ENCODE assay signal across 8 cellular contexts in the genomic region with DNA sequence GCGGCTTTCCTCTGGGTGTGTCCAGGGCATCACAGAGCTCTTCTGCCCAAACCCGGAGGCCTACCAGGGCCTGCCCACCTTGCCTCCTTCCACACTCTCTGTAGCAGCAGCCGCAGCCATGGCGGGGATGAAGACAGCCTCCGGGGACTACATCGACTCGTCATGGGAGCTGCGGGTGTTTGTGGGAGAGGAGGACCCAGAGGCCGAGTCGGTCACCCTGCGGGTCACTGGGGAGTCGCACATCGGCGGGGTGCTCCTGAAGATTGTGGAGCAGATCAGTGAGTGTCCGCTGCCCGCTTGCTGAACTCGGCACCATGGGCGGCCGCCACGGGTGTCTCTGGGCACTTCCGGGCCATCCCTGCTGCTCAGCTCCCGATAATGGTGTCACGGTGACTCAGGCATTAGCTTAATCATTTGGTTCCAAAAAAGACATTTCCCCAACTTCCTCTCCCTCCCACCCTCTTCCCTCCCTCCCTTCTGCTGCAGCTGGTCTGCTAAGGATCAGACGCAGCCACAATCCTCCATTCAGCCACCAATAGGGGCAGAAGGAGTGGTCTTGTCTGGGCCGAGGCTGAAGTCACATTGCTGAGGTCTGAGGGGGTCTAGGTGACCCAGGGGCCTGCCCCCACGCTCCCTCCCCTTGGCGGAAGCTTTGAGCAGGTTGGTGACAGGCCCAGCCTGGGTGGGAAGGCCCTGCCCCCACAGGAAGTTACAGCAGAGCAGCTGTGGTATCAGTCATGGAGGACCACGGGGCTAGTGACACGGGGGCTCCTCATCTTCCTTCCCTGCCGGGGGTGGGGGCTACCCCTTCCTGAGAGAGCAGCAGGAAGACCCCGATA. TPM values are rescaled to one million over a fixed set of nuclear protein-coding genes. Genes with fewer than 3 reads are reported as not detected.
DNase-seq lines count a peak whose midpoint lies in the region; ATAC-seq and TF ChIP-seq lines count a peak whose summit lies in the region.

No MANE protein-coding gene starts in this region.

- TF ChIP-seq CTCF in IMR-90 (conservative IDR thresholded peaks at IDR 0.05; ENCODE audit: low read depth, low read length): no peak
- TF ChIP-seq CTCF in nephron progenitor cell (IDR thresholded peaks at IDR 0.05): no peak
- no peak for TF ChIP-seq CTCF in testis (IDR thresholded peaks at IDR 0.05)

- H3K23ac ChIP-seq in IMR-90 (ENCODE audit: low read depth, low read length): peak overlapping the region; percentile 46; the same call in 1 of the 2 replicates

- H2BK20ac ChIP-seq in IMR-90 (ENCODE audit: low read depth, low read length): peak overlapping the region; percentile 8; the same call in 1 of the 2 replicates

- no peak overlapping the region for H3K4me3 ChIP-seq in IMR-90 (ENCODE audit: insufficient read depth, low read depth, low read length)
- peak overlapping the region; percentile 24 to 34 for H3K4me3 ChIP-seq in testis

- peak overlapping the region; percentile 94 for H2AFZ ChIP-seq in IMR-90 (replicated peaks; ENCODE audit: low read length, poor library complexity)

- H3K9ac ChIP-seq in IMR-90 (ENCODE audit: low read depth, low read length): no peak overlapping the region; the same call in 1 of the 2 replicates

- H3K4ac ChIP-seq in IMR-90 (ENCODE audit: low read depth, low read length): peak overlapping the region; percentile 89

- peak overlapping the region; percentile 88 to 95 for H4K8ac ChIP-seq in IMR-90 (ENCODE audit: low read depth in 2 of 2, low read length in 2 of 2)

- peak; percentile 83 for DNase-seq in AG08395 (ENCODE audit: low spot score)
- peak; percentile 78 for DNase-seq in IMR-90
- peak; percentile 90 for DNase-seq in activated CD4-positive, alpha-beta T cell treated with anti-CD3 and anti-CD28 coated beads for 48 hours
- DNase-seq in effector CD4-positive, alpha-beta T cell: peak; percentile 64
- DNase-seq in nephron progenitor cell: no peak
- DNase-seq in testis: peak; percentile 37
- no peak for DNase-seq in DMS153 treated with DMSO at 0.1 percent for 48 hours (lab: John Stamatoyannopoulos, UW; ENCODE audit: unreplicated experiment)

- H3K4me1 ChIP-seq in IMR-90 (ENCODE audit: control insufficient read depth, insufficient read depth, low read length) (peaks cover 10% of the 10 kb centered on the region), testis (peaks cover 9% of the 10 kb centered on the region)

- peaks cover 0 to 28% of the 10 kb centered on the region in 2 experiments; a peak in 3 of 4 replicates for H3K79me1 ChIP-seq in IMR-90 (ENCODE audit: low read depth in 1 of 2, low read length in 2 of 2)

- peak overlapping the region; percentile 50 for H3K18ac ChIP-seq in IMR-90 (ENCODE audit: low read depth, low read length)

- H4K20me1 ChIP-seq in IMR-90 (ENCODE audit: insufficient read depth, low read length): peaks cover 8% of the 10 kb centered on the region; the same call in 1 of the 2 replicates

- peak overlapping the region; percentile 95 for H2AK9ac ChIP-seq in IMR-90 (replicated peaks; ENCODE audit: low read depth, low read length, poor library complexity)

- ATAC-seq in GM19395 (IDR thresholded peaks at IDR 0.05; ENCODE audit: unreplicated experiment): peak; percentile 60
- ATAC-seq in IMR-90 (ENCODE audit: low read depth): peak; percentile 60

- no peak for TF ChIP-seq POLR2A in IMR-90 (IDR thresholded peaks at IDR 0.05; ENCODE audit: low read depth, low read length)
- TF ChIP-seq POLR2A in testis (IDR thresholded peaks at IDR 0.05): no peak

- H4K5ac ChIP-seq in IMR-90 (ENCODE audit: low read depth, low read length): peak overlapping the region; percentile 92

- H3K36me3 ChIP-seq in IMR-90 (ENCODE audit: control insufficient read depth, insufficient read depth, low read length): peaks cover 36% of the 10 kb centered on the region
- H3K36me3 ChIP-seq in testis (ENCODE audit: low read depth, missing control alignments): no peaks in the 10 kb centered on the region

- H3K9me1 ChIP-seq in IMR-90 (ENCODE audit: insufficient read depth, low read length): no peaks in the 10 kb centered on the region; the same call in 1 of the 2 replicates

- H3K27ac ChIP-seq in IMR-90 (ENCODE audit: insufficient read depth, low read length) (peak overlapping the region; percentile 62), testis (peak overlapping the region; percentile 65 to 71)

- intact Hi-C loops in IMR-90 (cut with micrococcal nuclease) (loop anchor here (10.0 kb wide), 1 partner anchor 447 kb away; no protein-coding TSS in a partner anchor), testis (cut with DNase I; ENCODE audit: low total_unique reads) (loop anchor here (10.0 kb wide), 1 partner anchor 87 kb away; the partner anchor contains the start of gene KCNK4)

- no TSS peak for BruUV-seq in IMR-90 (replicated peaks; lab: Mats Ljungman, UMichigan)

- peaks cover 49% of the 10 kb centered on the region for H3K4me1 Mint-ChIP-seq in nephron progenitor cell

- H4K91ac ChIP-seq in IMR-90 (ENCODE audit: insufficient read depth, low read depth, low read length): peak overlapping the region; percentile 94

- H2BK15ac ChIP-seq in IMR-90 (ENCODE audit: low read depth, low read length): peak overlapping the region; percentile 15; the same call in 1 of the 3 replicates

- H2AK5ac ChIP-seq in IMR-90 (ENCODE audit: low read depth, low read length): peak overlapping the region; percentile 76

- peak overlapping the region; percentile 61 for H3K14ac ChIP-seq in IMR-90 (replicated peaks; ENCODE audit: low read depth, low read length)

- H3K27me3 ChIP-seq in IMR-90 (ENCODE audit: control insufficient read depth, insufficient read depth, low read length) (no peaks in the 10 kb centered on the region), testis (no peaks in the 10 kb centered on the region)

- 53% methylated on average over 3 of the region's 31 CpGs; no CpG with 5 or more reads in 1 of the 2 experiments for WGBS in IMR-90 (ENCODE audit: extremely low coverage in 2 of 2, insufficient read length in 1 of 2), 2 experiments
- WGBS in testis, 2 donors: 52 to 55% methylated on average over 19 to 31 of the region's 31 CpGs

- peak overlapping the region; percentile 91 for H2BK5ac ChIP-seq in IMR-90 (ENCODE audit: low read depth, low read length, poor library complexity, severe bottlenecking)

- H3K27ac Mint-ChIP-seq in nephron progenitor cell: peak overlapping the region; percentile 51

- peak overlapping the region; percentile 72 for H2BK120ac ChIP-seq in IMR-90 (ENCODE audit: low read depth, low read length)

- H3K9me3 ChIP-seq in IMR-90 (ENCODE audit: control insufficient read depth, insufficient read depth, low read length) (no peaks in the 10 kb centered on the region), testis (no peaks in the 10 kb centered on the region)

- no peak overlapping the region for H3K4me3 Mint-ChIP-seq in nephron progenitor cell

- peak overlapping the region; percentile 5; the same call in 1 of the 2 replicates for H3K56ac ChIP-seq in IMR-90 (ENCODE audit: extremely low read depth, insufficient read depth, low read length)

- CTCF ChIA-PET in IMR-90 (lab: Yijun Ruan, JAX): interaction anchor here (0.7 to 2.0 kb wide), 2 partner anchors 10 to 94 kb away, joined by 3 to 7 read pairs; no protein-coding TSS in a partner anchor

- peak overlapping the region; percentile 14 for H3K4me2 ChIP-seq in IMR-90 (ENCODE audit: low read depth, low read length)

- in situ Hi-C loops in IMR-90 (cut with MboI; ENCODE audit: low sequenced_read_pairs): no loop called here

- no peaks in the 10 kb centered on the region for H3K27me3 Mint-ChIP-seq in nephron progenitor cell (ENCODE audit: low read depth, poor library complexity)

- POLR2A ChIA-PET in IMR-90 (lab: Charles Lee; ENCODE audit: unreplicated experiment): no interaction called here

- no peak for TF ChIP-seq RAD21 in IMR-90 (IDR thresholded peaks at IDR 0.05; ENCODE audit: low read length)

- dilution Hi-C loops in IMR-90 (cut with HindIII; ENCODE audit: low sequenced_read_pairs, unreplicated experiment): no loop called here

- H3K9me3 Mint-ChIP-seq in nephron progenitor cell: no peaks in the 10 kb centered on the region

- H3K36me3 Mint-ChIP-seq in nephron progenitor cell (ENCODE audit: low read depth): peaks cover 30% of the 10 kb centered on the region

TF ChIP-seq in IMR-90, 13 proteins besides CTCF, POLR2A, EP300 and RAD21:
- TF ChIP-seq RCOR1 (IDR thresholded peaks at IDR 0.05; ENCODE audit: insufficient replicate concordance, low read length) (no peak), MAZ (IDR thresholded peaks at IDR 0.05; ENCODE audit: borderline replicate concordance, low read depth, low read length) (peak; percentile 34; the same call in 1 of the 2 replicates), NFE2L2 (IDR thresholded peaks at IDR 0.05; ENCODE audit: low read depth, low read length) (peak; percentile 63)

RNA-seq across cellular contexts. Expression of gene FERMT3, which starts 0.9 kb away (rescaled TPM):
- total RNA-seq in IMR-90 (2012; rRNA removed): 0.36 and 0.56 TPM in 2 replicates
- 2.3 and 2.5 TPM in 2 replicates for polyA plus RNA-seq in IMR-90 (2012; rRNA removed)
- polyA plus RNA-seq in IMR-90 (2012; cell fraction: cytosol; rRNA removed): 1.7 and 2.4 TPM in 2 replicates
- polyA plus RNA-seq in IMR-90 (2012; cell fraction: nucleus; rRNA removed; ENCODE audit: low replicate concordance): 11.8 and 27.1 TPM in 2 replicates
- total RNA-seq in testis: 1 to 10 TPM; 7.2 to 8.2 TPM
- polyA plus RNA-seq in testis (ENCODE audit: insufficient read depth, low read depth, low replicate concordance): 10.9 TPM

RNA-seq across cellular contexts. Expression of gene TRPT1, which starts 18.5 kb away (rescaled TPM):
- total RNA-seq in IMR-90 (2012; rRNA removed) (43.0 and 81.9 TPM in 2 replicates), testis (10 to 100 TPM; 56.5 to 65.4 TPM)
- polyA plus RNA-seq in IMR-90 (2012; rRNA removed) (63.2 and 64.2 TPM in 2 replicates), testis (ENCODE audit: insufficient read depth, low read depth, low replicate concordance) (93.7 TPM)
- 47.6 and 95.6 TPM in 2 replicates for polyA plus RNA-seq in IMR-90 (2012; cell fraction: cytosol; rRNA removed)
- 119 and 279 TPM in 2 replicates for polyA plus RNA-seq in IMR-90 (2012; cell fraction: nucleus; rRNA removed; ENCODE audit: low replicate concordance)

RNA-seq across cellular contexts. Expression of gene NUDT22, which starts 18.6 kb away (rescaled TPM):
- total RNA-seq in IMR-90 (2012; rRNA removed): 21.3 and 24.4 TPM in 2 replicates
- 44.6 and 55.3 TPM in 2 replicates for polyA plus RNA-seq in IMR-90 (2012; rRNA removed)
- 70.5 and 80.0 TPM in 2 replicates for polyA plus RNA-seq in IMR-90 (2012; cell fraction: cytosol; rRNA removed)
- 64.5 and 161 TPM in 2 replicates for polyA plus RNA-seq in IMR-90 (2012; cell fraction: nucleus; rRNA removed; ENCODE audit: low replicate concordance)
- total RNA-seq in testis: 10 to 100 TPM; 50.9 to 52.7 TPM
- 19.0 TPM for polyA plus RNA-seq in testis (ENCODE audit: insufficient read depth, low read depth, low replicate concordance)

RNA-seq across cellular contexts. Expression of gene STIP1, which starts 21.5 kb away (rescaled TPM):
- total RNA-seq in IMR-90 (2012; rRNA removed) (363 and 489 TPM in 2 replicates), testis (100 to 1,000 TPM; 221 to 247 TPM)
- polyA plus RNA-seq in IMR-90 (2012; rRNA removed) (189 and 201 TPM in 2 replicates), testis (ENCODE audit: insufficient read depth, low read depth, low replicate concordance) (267 TPM)
- 99.3 and 323 TPM in 2 replicates for polyA plus RNA-seq in IMR-90 (2012; cell fraction: cytosol; rRNA removed)
- polyA plus RNA-seq in IMR-90 (2012; cell fraction: nucleus; rRNA removed; ENCODE audit: low replicate concordance): 76.3 and 102 TPM in 2 replicates

RNA-seq across cellular contexts. Expression of gene DNAJC4, which starts 22.9 kb away (rescaled TPM):
- total RNA-seq in IMR-90 (2012; rRNA removed) (2.2 and 3.9 TPM in 2 replicates), testis (100 to 1,000 TPM; 105 to 254 TPM)
- polyA plus RNA-seq in IMR-90 (2012; rRNA removed) (22.8 and 30.3 TPM in 2 replicates), testis (ENCODE audit: insufficient read depth, low read depth, low replicate concordance) (303 TPM)
- 10.8 and 31.8 TPM in 2 replicates for polyA plus RNA-seq in IMR-90 (2012; cell fraction: cytosol; rRNA removed)
- polyA plus RNA-seq in IMR-90 (2012; cell fraction: nucleus; rRNA removed; ENCODE audit: low replicate concordance): 39.6 and 66.8 TPM in 2 replicates

Comparison
In these comparisons a context has a peak if more than half of its experiments do, and no peak if none do; other contexts are left out.
1. DNase-seq: peak in AG08395 (single experiment), IMR-90 (single experiment), activated CD4-positive, alpha-beta T cell treated with anti-CD3 and anti-CD28 coated beads for 48 hours (single experiment), effector CD4-positive, alpha-beta T cell (single experiment) and testis (single experiment); none in nephron progenitor cell (single experiment) and DMS153 treated with DMSO at 0.1 percent for 48 hours (single experiment).